Comparison of ENCODE assay signal across 33 cellular contexts in the genomic region with DNA sequence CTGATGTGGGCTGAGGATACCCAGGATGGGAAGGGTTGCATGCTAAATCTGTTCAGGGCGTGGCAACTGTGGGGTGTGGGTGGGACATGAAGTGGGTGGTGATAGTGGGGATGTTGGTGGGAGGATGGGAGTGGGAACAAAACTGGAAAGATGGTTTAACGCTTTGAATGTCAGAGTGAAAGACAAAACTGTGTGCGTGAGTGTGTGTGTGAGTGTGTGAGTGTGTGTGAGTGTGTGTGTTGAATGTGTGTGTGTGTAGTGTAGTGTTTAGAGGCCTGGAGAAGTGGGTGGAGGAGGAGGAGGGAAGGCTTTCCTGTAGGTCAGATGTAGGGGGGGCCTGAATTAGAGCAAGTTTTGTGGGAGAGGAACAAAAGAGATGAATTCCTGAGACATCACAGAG. TPM values are rescaled to one million over a fixed set of nuclear protein-coding genes. Genes with fewer than 3 reads are reported as not detected.
"Had no signal": no experiment of that assay in that cellular context is flagged by ENCODE, and none has a peak within 500 bp of the region (broad histone marks: within the 10 kb centered on the region; RNA-seq: fewer than 3 reads in every experiment).

No MANE protein-coding gene starts in this region.

- FAIRE-seq: colon, endometrium, endothelial cell of umbilical vein had no signal

- H3K4me1 ChIP-seq: body of pancreas, esophagus squamous epithelium, gastroesophageal sphincter had no signal

- H3K9me3 ChIP-seq: body of pancreas, esophagus squamous epithelium had no signal

- H3K36me3 ChIP-seq: esophagus squamous epithelium, gastroesophageal sphincter had no signal

- H3K27ac ChIP-seq: body of pancreas, epithelial cell of prostate, esophagus squamous epithelium, gastroesophageal sphincter had no signal

- H3K27me3 ChIP-seq: body of pancreas, esophagus squamous epithelium had no signal

- H3K4me3 ChIP-seq: body of pancreas, esophagus squamous epithelium, gastroesophageal sphincter had no signal

- DNase-seq: activated CD4-positive, alpha-beta memory T cell treated with anti-CD3 and anti-CD28 coated beads, Interleukin-2, amount 10 ng/mL, durations not matched to agents 7 days and 5 days; activated CD4-positive, alpha-beta T cell treated with anti-CD3 and anti-CD28 coated beads for 1 hour; activated CD4-positive, alpha-beta T cell treated with anti-CD3 and anti-CD28 coated beads for 4 hours; activated CD4-positive, alpha-beta T cell treated with anti-CD3 and anti-CD28 coated beads, Interleukin-2, amount 10 ng/mL, durations not matched to agents 7 days and 5 days; activated CD4-positive, alpha-beta T cell treated with anti-CD3 and anti-CD28 coated beads, Interleukin-2, amount 50 U/mL, for 4 hours; activated CD8-positive, alpha-beta memory T cell treated with anti-CD3 and anti-CD28 coated beads for 24 hours; activated effector memory CD4-positive, alpha-beta T cell treated with Interleukin-2 at 50 U/mL for 16 hours; activated gamma-delta T cell treated with Interleukin-2 at 50 U/mL for 16 hours; activated naive CD4-positive, alpha-beta T cell treated with anti-CD3 and anti-CD28 coated beads, Interleukin-2, amount 50 U/mL, for 16 hours; activated naive CD4-positive, alpha-beta T cell treated with Interleukin-2 at 50 U/mL for 16 hours; activated T-cell treated with anti-CD3 and anti-CD28 coated beads, Interleukin-2, amount 50 U/mL, for 4 hours; amniotic stem cell; aorta; body of pancreas; caudate nucleus; cortex of kidney; dermis blood vessel endothelial cell; effector CD4-positive, alpha-beta T cell; esophagus squamous epithelium; foreskin melanocyte; T-helper 2 cell had no signal

- ATAC-seq: activated T-cell treated with anti-CD3 and anti-CD28 coated beads, Interleukin-2, amount 50 U/mL, for 4 hours; activated T-helper 17 cell treated with anti-CD3 and anti-CD28 coated beads, Interleukin-2, amount 50 U/mL, for 72 hours; body of pancreas; gastroesophageal sphincter; WTC11 had no signal

RNA-seq across cellular contexts. Expression of a gene that starts 44.2 kb away (rescaled TPM):
- total RNA-seq: activated CD4-positive, alpha-beta memory T cell treated with anti-CD3 and anti-CD28 coated beads, Interleukin-2, amount 10 ng/mL, durations not matched to agents 7 days and 5 days; activated CD4-positive, alpha-beta T cell treated with anti-CD3 and anti-CD28 coated beads, Interleukin-2, amount 10 ng/mL, durations not matched to agents 7 days and 5 days; activated T-helper 17 cell treated with anti-CD3 and anti-CD28 coated beads, Interleukin-2, amount 50 U/mL, for 72 hours; aorta; dermis blood vessel endothelial cell; endothelial cell of umbilical vein; esophagus squamous epithelium; fibroblast of lung; fibroblast of villous mesenchyme; glomerular endothelial cell; T-helper 1 cell treated with Interleukin-12 subunit alpha and Interleukin-12 subunit beta and Interleukin-4 antibody, amounts not matched to agents 30 ng/mL and 1 ng/mL, for 36 hours had no signal
- polyA plus RNA-seq: aorta, endothelial cell of umbilical vein, esophagus, fibroblast of lung had no signal
